12 cellular contexts compared by ENCODE assay signal in the genomic region with DNA sequence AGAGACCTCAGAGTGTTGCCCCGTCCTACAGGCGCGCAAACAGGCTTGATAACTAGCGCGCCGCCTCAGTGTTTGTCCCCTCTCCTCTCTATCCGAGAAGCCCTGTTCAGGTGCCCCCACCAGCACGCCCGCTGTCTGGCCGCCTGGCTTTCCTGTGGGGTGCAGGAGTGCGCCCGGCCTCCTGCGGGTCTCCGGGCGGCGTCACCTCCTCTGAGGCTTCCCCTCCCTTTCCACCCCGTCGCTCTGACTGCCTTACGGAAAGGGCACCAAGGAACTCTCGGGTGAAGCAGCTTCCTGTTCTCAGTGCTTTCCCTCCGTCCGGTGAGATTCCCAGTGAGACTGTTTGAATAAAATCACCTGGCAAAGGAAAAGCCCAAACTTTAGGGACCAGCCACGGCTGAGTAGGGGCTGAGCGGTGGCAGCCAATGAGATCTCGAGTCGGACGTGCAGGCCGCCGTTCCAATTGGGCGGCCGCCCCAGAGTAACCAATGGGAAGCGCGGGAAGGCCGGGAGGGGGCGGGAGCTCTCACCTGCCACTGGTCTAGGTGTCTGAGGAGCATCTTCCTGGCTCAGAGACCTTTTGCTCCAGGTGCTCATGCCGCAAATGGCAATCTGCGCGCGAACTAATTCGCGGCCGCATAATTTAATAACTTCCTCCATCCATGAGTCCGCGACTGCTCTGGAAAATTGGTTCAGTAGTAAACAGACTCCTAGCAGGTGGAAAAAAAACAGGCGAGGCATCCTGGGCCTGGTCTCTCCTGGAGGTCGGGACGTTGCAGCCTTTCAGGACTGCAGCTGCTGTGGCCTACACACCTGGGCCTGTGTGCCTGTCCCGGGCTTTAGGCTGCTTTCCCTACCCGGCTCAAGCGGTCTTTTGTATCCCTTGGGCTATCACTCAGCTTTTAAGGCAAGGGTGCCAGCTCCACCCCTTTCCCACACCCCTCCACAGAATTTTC. TPM values are rescaled to one million over a fixed set of nuclear protein-coding genes. Genes with fewer than 3 reads are reported as not detected.
DNase-seq lines count a peak whose midpoint lies in the region; ATAC-seq, FAIRE-seq and TF ChIP-seq lines count a peak whose summit lies in the region.
"Not testable (repeated sequence)": the region's sequence is repeated elsewhere in the genome, so short reads cannot be mapped to it uniquely, and the experiment has no call there.
"Had no signal": no experiment of that assay in that cellular context is flagged by ENCODE, and none has a peak within 500 bp of the region (broad histone marks: within the 10 kb centered on the region; RNA-seq: fewer than 3 reads in every experiment).

A gene with protein sequence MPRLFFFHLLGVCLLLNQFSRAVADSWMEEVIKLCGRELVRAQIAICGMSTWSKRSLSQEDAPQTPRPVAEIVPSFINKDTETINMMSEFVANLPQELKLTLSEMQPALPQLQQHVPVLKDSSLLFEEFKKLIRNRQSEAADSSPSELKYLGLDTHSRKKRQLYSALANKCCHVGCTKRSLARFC (minus strand): TSS at position 877 of the 956 bp plus-strand sequence. CDS start 136 bp downstream, at position 741.

- FAIRE-seq in RCC 7860 (lab: Jason Lieb, UNC) = peak; percentile 78

- intact Hi-C loops in CD8-positive, alpha-beta T cell (cut with DNase I, micrococcal nuclease) = loop anchor here (5.0 to 10.0 kb wide), 3 partner anchors 33 to 131 kb away; a partner anchor contains a TSS
- intact Hi-C loops in heart right ventricle (cut with DNase I) = not testable (repeated sequence)

- not testable (repeated sequence) for H3K4me2 ChIP-seq in parathyroid adenoma (ENCODE audit: low read length)

- peaks cover 22% of the 10 kb centered on the region for H3K4me1 ChIP-seq in CD8-positive, alpha-beta T cell (ENCODE audit: insufficient read depth, low read length)
- not testable (repeated sequence) for H3K4me1 ChIP-seq in heart right ventricle, parathyroid adenoma

- CTCF ChIA-PET in CD8-positive, alpha-beta T cell (lab: Charles Lee) = not testable (repeated sequence)

- not testable (repeated sequence) for TF ChIP-seq CTCF in CD8-positive, alpha-beta T cell (IDR thresholded peaks at IDR 0.05); heart right ventricle (IDR thresholded peaks at IDR 0.05); parathyroid adenoma (IDR thresholded peaks at IDR 0.05)

- peak within 1 kb of the TSS; percentile 42 for H2AFZ ChIP-seq in parathyroid adenoma

- not testable (repeated sequence) for H3K36me3 Mint-ChIP-seq in CD8-positive, alpha-beta T cell; activated naive CD4-positive, alpha-beta T cell treated with anti-CD3 and anti-CD28 coated beads, Interleukin-2, amount 50 U/mL, for 24 hours

- not testable (repeated sequence) for H3K79me2 ChIP-seq in parathyroid adenoma

- not testable (repeated sequence) for H3K9me3 Mint-ChIP-seq in CD8-positive, alpha-beta T cell; activated naive CD4-positive, alpha-beta T cell treated with anti-CD3 and anti-CD28 coated beads, Interleukin-2, amount 50 U/mL, for 24 hours

- POLR2A ChIA-PET in CD8-positive, alpha-beta T cell (lab: Charles Lee) = not testable (repeated sequence)

- 23 to 30% methylated on average over 15 of the region's 50 CpGs for WGBS in heart right ventricle, 2 donors

- H3K36me3 ChIP-seq in CD8-positive, alpha-beta T cell (ENCODE audit: insufficient read depth, low read length); heart right ventricle; parathyroid adenoma (ENCODE audit: control insufficient read depth, insufficient read depth, low read length): not testable (repeated sequence)

- not testable (repeated sequence) for H3K4me3 ChIP-seq in CD8-positive, alpha-beta T cell (ENCODE audit: low read depth, low read length); parathyroid adenoma (ENCODE audit: low read depth, low read length)
- H3K4me3 ChIP-seq in heart right ventricle = peak within 1 kb of the TSS in 3 of 10 donors; percentile 8 to 31 (median 18)

- not testable (repeated sequence) for H3K27me3 Mint-ChIP-seq in CD8-positive, alpha-beta T cell (ENCODE audit: low read depth); activated naive CD4-positive, alpha-beta T cell treated with anti-CD3 and anti-CD28 coated beads, Interleukin-2, amount 50 U/mL, for 24 hours

- H3K27ac ChIP-seq in CD8-positive, alpha-beta T cell (ENCODE audit: low read depth, low read length); heart right ventricle; parathyroid adenoma: not testable (repeated sequence)

- not testable (repeated sequence) for H3K9me3 ChIP-seq in CD8-positive, alpha-beta T cell (ENCODE audit: low read length); heart right ventricle; parathyroid adenoma (ENCODE audit: control insufficient read depth, low read length)

- not testable (repeated sequence) for H3K9ac ChIP-seq in parathyroid adenoma

- H3K27ac Mint-ChIP-seq in CD8-positive, alpha-beta T cell = peak within 1 kb of the TSS; percentile 60
- not testable (repeated sequence) for H3K27ac Mint-ChIP-seq in activated naive CD4-positive, alpha-beta T cell treated with anti-CD3 and anti-CD28 coated beads, Interleukin-2, amount 50 U/mL, for 24 hours

- H3K4me3 Mint-ChIP-seq in CD8-positive, alpha-beta T cell = peak within 1 kb of the TSS; percentile 66
- H3K4me3 Mint-ChIP-seq in activated naive CD4-positive, alpha-beta T cell treated with anti-CD3 and anti-CD28 coated beads, Interleukin-2, amount 50 U/mL, for 24 hours = peak within 1 kb of the TSS; percentile 76

- ATAC-seq in CD8-positive, alpha-beta T cell = peak; percentile 98
- peak; percentile 99 for ATAC-seq in GM19035 (IDR thresholded peaks at IDR 0.05; ENCODE audit: unreplicated experiment)
- ATAC-seq in HG02571 (IDR thresholded peaks at IDR 0.05; ENCODE audit: unreplicated experiment) = peak; percentile 99
- ATAC-seq in HG03432 (IDR thresholded peaks at IDR 0.05; ENCODE audit: unreplicated experiment) = peak; percentile 100
- peak; percentile 98 to 100 (median 100) for ATAC-seq in heart right ventricle

- H3K4me1 Mint-ChIP-seq in CD8-positive, alpha-beta T cell (ENCODE audit: low read depth) = peaks cover 40% of the 10 kb centered on the region
- H3K4me1 Mint-ChIP-seq in activated naive CD4-positive, alpha-beta T cell treated with anti-CD3 and anti-CD28 coated beads, Interleukin-2, amount 50 U/mL, for 24 hours = peaks cover 30% of the 10 kb centered on the region

- H3K27me3 ChIP-seq in CD8-positive, alpha-beta T cell (ENCODE audit: insufficient read depth, low read length); heart right ventricle; parathyroid adenoma (ENCODE audit: control insufficient read depth, insufficient read depth, low read length): not testable (repeated sequence)

- peak in 1 of 7 experiments; percentile 55 for DNase-seq in CD8-positive, alpha-beta T cell
- DNase-seq in RCC 7860 (ENCODE audit: low spot score); heart right ventricle: not testable (repeated sequence)

RNA-seq across cellular contexts. Expression of the gene that starts here (rescaled TPM):
- total RNA-seq in CD8-positive, alpha-beta T cell = under 1 TPM in 1 of 2 experiments, not detected in 1; 0.50 TPM
- 1 to 10 TPM in 2 of 10 donors, under 1 TPM in 5, not detected in 3; 0.49 to 1.7 (median 0.85) TPM for total RNA-seq in heart right ventricle
- under 1 TPM; 0.13 to 0.51 TPM for polyA plus RNA-seq in heart right ventricle
- total RNA-seq: esophagus muscularis mucosa, HT1080, lower leg skin had no signal
- polyA plus RNA-seq: AG04450 had no signal

Comparison
In these comparisons a context has a peak if more than half of its experiments do, and no peak if none do; other contexts are left out.
1. Peak in ATAC-seq in CD8-positive, alpha-beta T cell; RNA of the gene not detected or under 1 TPM.